1 cellular context compared by ENCODE assay signal in the genomic region with DNA sequence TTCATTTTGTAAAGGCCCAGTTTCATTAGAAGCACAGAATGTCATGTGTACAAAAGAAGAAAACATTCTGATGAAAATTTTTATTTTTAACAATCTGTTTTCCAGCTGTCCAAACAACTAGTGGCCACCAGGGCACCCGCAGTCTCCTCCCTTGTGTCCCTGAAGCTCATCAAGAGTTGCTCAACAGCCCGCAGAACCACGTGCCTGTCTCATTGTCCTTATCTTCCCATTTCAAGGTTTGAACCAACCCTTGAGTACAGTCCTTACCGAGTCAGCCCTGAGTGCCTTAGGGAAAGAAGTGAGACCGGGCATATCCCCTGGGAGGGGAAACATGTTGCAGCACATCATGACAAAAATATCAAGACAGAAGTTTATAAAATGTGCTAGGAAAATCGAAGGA.
TF ChIP-seq lines count a peak whose summit lies in the region.

No MANE protein-coding gene starts in this region.

TF ChIP-seq in HepG2, 621 proteins besides CTCF, POLR2A, EP300 and RAD21 (continued from another document and continues in another):
- TF ChIP-seq, protein P1, sequence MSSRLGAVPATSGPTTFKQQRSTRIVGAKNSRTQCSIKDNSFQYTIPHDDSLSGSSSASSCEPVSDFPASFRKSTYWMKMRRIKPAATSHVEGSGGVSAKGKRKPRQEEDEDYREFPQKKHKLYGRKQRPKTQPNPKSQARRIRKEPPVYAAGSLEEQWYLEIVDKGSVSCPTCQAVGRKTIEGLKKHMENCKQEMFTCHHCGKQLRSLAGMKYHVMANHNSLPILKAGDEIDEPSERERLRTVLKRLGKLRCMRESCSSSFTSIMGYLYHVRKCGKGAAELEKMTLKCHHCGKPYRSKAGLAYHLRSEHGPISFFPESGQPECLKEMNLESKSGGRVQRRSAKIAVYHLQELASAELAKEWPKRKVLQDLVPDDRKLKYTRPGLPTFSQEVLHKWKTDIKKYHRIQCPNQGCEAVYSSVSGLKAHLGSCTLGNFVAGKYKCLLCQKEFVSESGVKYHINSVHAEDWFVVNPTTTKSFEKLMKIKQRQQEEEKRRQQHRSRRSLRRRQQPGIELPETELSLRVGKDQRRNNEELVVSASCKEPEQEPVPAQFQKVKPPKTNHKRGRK (CRISPR knock-in tag; IDR thresholded peaks at IDR 0.05) = no peak
- TF ChIP-seq TEAD3 (CRISPR knock-in tag; optimal IDR thresholded peaks at IDR 0.05; ENCODE audit: borderline replicate concordance) = no peak
- TF ChIP-seq, protein P2, sequence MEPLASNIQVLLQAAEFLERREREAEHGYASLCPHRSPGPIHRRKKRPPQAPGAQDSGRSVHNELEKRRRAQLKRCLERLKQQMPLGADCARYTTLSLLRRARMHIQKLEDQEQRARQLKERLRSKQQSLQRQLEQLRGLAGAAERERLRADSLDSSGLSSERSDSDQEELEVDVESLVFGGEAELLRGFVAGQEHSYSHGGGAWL (CRISPR knock-in tag; IDR thresholded peaks at IDR 0.05) = no peak
- TF ChIP-seq MYC (CRISPR knock-in tag; IDR thresholded peaks at IDR 0.05; ENCODE audit: borderline replicate concordance) = peak; percentile 50; the same call in 1 of the 2 replicates
- no peak for TF ChIP-seq TCF7L2 (IDR thresholded peaks at IDR 0.05; ENCODE audit: low read depth, low read length)
- no peak for TF ChIP-seq AKAP8 (CRISPR knock-in tag; IDR thresholded peaks at IDR 0.05)
- TF ChIP-seq ZNF543 (CRISPR knock-in tag; IDR thresholded peaks at IDR 0.05) = peak; percentile 85
- no peak for TF ChIP-seq EEA1 (CRISPR knock-in tag; IDR thresholded peaks at IDR 0.05; ENCODE audit: borderline replicate concordance)
- TF ChIP-seq, protein P3, sequence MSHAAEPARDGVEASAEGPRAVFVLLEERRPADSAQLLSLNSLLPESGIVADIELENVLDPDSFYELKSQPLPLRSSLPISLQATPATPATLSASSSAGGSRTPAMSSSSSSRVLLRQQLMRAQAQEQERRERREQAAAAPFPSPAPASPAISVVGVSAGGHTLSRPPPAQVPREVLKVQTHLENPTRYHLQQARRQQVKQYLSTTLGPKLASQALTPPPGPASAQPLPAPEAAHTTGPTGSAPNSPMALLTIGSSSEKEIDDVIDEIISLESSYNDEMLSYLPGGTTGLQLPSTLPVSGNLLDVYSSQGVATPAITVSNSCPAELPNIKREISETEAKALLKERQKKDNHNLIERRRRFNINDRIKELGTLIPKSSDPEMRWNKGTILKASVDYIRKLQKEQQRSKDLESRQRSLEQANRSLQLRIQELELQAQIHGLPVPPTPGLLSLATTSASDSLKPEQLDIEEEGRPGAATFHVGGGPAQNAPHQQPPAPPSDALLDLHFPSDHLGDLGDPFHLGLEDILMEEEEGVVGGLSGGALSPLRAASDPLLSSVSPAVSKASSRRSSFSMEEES (CRISPR knock-in tag; IDR thresholded peaks at IDR 0.05) = peak; percentile 69; the same call in 1 of the 2 replicates
- TF ChIP-seq FOSL1 (CRISPR knock-in tag; IDR thresholded peaks at IDR 0.05; ENCODE audit: borderline replicate concordance) = no peak
- TF ChIP-seq BHLHE40 (IDR thresholded peaks at IDR 0.05; ENCODE audit: low read length) = peak; percentile 73
- no peak for TF ChIP-seq ZNF496 (CRISPR knock-in tag; IDR thresholded peaks at IDR 0.05; ENCODE audit: insufficient replicate concordance)
- peak; percentile 54; the same call in 1 of the 2 replicates for TF ChIP-seq BORCS8-MEF2B (CRISPR knock-in tag; IDR thresholded peaks at IDR 0.05)
- TF ChIP-seq ZNF768 (CRISPR knock-in tag; IDR thresholded peaks at IDR 0.05) = no peak
- TF ChIP-seq, protein P4, sequence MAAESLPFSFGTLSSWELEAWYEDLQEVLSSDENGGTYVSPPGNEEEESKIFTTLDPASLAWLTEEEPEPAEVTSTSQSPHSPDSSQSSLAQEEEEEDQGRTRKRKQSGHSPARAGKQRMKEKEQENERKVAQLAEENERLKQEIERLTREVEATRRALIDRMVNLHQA (CRISPR knock-in tag; IDR thresholded peaks at IDR 0.05) = no peak
- TF ChIP-seq ZNF644 (CRISPR knock-in tag; IDR thresholded peaks at IDR 0.05; ENCODE audit: low read depth) = peak; percentile 65; the same call in 1 of the 2 replicates
- no peak for TF ChIP-seq ZNF605 (CRISPR knock-in tag; IDR thresholded peaks at IDR 0.05)
- peak; percentile 73 for TF ChIP-seq SOX5 (CRISPR knock-in tag; IDR thresholded peaks at IDR 0.05; ENCODE audit: borderline replicate concordance)
- TF ChIP-seq HMGA1 (CRISPR knock-in tag; conservative IDR thresholded peaks at IDR 0.05) = no peak
- TF ChIP-seq THAP11 (CRISPR knock-in tag; IDR thresholded peaks at IDR 0.05) = 0 out of 2 replicates have a peak, but pooled peaks have one; percentile 38
- TF ChIP-seq ZNF430 (CRISPR knock-in tag; IDR thresholded peaks at IDR 0.05) = no peak
- TF ChIP-seq HNF4A (CRISPR knock-in tag; IDR thresholded peaks at IDR 0.05) = peak; percentile 32; the same call in 1 of the 2 replicates
- no peak for TF ChIP-seq ZNF274 (CRISPR knock-in tag; IDR thresholded peaks at IDR 0.05)
- no peak for TF ChIP-seq ZNF709 (CRISPR knock-in tag; IDR thresholded peaks at IDR 0.05)
- TF ChIP-seq, protein P5, sequence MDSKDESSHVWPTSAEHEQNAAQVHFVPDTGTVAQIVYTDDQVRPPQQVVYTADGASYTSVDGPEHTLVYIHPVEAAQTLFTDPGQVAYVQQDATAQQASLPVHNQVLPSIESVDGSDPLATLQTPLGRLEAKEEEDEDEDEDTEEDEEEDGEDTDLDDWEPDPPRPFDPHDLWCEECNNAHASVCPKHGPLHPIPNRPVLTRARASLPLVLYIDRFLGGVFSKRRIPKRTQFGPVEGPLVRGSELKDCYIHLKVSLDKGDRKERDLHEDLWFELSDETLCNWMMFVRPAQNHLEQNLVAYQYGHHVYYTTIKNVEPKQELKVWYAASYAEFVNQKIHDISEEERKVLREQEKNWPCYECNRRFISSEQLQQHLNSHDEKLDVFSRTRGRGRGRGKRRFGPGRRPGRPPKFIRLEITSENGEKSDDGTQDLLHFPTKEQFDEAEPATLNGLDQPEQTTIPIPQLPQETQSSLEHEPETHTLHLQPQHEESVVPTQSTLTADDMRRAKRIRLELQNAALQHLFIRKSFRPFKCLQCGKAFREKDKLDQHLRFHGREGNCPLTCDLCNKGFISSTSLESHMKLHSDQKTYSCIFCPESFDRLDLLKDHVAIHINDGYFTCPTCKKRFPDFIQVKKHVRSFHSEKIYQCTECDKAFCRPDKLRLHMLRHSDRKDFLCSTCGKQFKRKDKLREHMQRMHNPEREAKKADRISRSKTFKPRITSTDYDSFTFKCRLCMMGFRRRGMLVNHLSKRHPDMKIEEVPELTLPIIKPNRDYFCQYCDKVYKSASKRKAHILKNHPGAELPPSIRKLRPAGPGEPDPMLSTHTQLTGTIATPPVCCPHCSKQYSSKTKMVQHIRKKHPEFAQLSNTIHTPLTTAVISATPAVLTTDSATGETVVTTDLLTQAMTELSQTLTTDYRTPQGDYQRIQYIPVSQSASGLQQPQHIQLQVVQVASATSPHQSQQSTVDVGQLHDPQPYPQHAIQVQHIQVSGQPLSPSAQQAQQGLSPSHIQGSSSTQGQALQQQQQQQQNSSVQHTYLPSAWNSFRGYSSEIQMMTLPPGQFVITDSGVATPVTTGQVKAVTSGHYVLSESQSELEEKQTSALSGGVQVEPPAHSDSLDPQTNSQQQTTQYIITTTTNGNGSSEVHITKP (CRISPR knock-in tag; IDR thresholded peaks at IDR 0.05; ENCODE audit: low read depth) = no peak
- TF ChIP-seq, protein P6, sequence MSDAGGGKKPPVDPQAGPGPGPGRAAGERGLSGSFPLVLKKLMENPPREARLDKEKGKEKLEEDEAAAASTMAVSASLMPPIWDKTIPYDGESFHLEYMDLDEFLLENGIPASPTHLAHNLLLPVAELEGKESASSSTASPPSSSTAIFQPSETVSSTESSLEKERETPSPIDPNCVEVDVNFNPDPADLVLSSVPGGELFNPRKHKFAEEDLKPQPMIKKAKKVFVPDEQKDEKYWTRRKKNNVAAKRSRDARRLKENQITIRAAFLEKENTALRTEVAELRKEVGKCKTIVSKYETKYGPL (CRISPR knock-in tag; IDR thresholded peaks at IDR 0.05) = no peak
- TF ChIP-seq, protein P7, sequence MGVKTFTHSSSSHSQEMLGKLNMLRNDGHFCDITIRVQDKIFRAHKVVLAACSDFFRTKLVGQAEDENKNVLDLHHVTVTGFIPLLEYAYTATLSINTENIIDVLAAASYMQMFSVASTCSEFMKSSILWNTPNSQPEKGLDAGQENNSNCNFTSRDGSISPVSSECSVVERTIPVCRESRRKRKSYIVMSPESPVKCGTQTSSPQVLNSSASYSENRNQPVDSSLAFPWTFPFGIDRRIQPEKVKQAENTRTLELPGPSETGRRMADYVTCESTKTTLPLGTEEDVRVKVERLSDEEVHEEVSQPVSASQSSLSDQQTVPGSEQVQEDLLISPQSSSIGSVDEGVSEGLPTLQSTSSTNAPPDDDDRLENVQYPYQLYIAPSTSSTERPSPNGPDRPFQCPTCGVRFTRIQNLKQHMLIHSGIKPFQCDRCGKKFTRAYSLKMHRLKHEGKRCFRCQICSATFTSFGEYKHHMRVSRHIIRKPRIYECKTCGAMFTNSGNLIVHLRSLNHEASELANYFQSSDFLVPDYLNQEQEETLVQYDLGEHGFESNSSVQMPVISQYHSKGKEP (CRISPR knock-in tag; IDR thresholded peaks at IDR 0.05) = no peak
- TF ChIP-seq ZNF766 (CRISPR knock-in tag; IDR thresholded peaks at IDR 0.05; ENCODE audit: borderline replicate concordance) = no peak
- TF ChIP-seq, protein P8, sequence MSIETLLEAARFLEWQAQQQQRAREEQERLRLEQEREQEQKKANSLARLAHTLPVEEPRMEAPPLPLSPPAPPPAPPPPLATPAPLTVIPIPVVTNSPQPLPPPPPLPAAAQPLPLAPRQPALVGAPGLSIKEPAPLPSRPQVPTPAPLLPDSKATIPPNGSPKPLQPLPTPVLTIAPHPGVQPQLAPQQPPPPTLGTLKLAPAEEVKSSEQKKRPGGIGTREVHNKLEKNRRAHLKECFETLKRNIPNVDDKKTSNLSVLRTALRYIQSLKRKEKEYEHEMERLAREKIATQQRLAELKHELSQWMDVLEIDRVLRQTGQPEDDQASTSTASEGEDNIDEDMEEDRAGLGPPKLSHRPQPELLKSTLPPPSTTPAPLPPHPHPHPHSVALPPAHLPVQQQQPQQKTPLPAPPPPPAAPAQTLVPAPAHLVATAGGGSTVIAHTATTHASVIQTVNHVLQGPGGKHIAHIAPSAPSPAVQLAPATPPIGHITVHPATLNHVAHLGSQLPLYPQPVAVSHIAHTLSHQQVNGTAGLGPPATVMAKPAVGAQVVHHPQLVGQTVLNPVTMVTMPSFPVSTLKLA (IDR thresholded peaks at IDR 0.05) = no peak
- TF ChIP-seq ELF4 (CRISPR knock-in tag; IDR thresholded peaks at IDR 0.05; ENCODE audit: borderline replicate concordance) = no peak
- TF ChIP-seq, protein P9, sequence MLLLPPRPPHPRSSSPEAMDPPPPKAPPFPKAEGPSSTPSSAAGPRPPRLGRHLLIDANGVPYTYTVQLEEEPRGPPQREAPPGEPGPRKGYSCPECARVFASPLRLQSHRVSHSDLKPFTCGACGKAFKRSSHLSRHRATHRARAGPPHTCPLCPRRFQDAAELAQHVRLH (CRISPR knock-in tag; IDR thresholded peaks at IDR 0.05; ENCODE audit: borderline replicate concordance, low read depth) = peak; percentile 34; the same call in 1 of the 2 replicates
- TF ChIP-seq ZNF629 (CRISPR knock-in tag; conservative IDR thresholded peaks at IDR 0.05) = peak; percentile 79
- TF ChIP-seq HDAC2 (CRISPR knock-in tag; IDR thresholded peaks at IDR 0.05) = no peak
- 0 out of 2 replicates have a peak, but pooled peaks have one; percentile 39 for TF ChIP-seq CBX5 (CRISPR knock-in tag; IDR thresholded peaks at IDR 0.05; ENCODE audit: borderline replicate concordance)
- TF ChIP-seq, protein P10, sequence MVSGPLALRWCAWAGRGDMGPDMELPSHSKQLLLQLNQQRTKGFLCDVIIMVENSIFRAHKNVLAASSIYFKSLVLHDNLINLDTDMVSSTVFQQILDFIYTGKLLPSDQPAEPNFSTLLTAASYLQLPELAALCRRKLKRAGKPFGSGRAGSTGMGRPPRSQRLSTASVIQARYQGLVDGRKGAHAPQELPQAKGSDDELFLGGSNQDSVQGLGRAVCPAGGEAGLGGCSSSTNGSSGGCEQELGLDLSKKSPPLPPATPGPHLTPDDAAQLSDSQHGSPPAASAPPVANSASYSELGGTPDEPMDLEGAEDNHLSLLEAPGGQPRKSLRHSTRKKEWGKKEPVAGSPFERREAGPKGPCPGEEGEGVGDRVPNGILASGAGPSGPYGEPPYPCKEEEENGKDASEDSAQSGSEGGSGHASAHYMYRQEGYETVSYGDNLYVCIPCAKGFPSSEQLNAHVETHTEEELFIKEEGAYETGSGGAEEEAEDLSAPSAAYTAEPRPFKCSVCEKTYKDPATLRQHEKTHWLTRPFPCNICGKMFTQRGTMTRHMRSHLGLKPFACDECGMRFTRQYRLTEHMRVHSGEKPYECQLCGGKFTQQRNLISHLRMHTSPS (CRISPR knock-in tag; IDR thresholded peaks at IDR 0.05; ENCODE audit: low read depth) = no peak
- 0 out of 2 replicates have a peak, but pooled peaks have one; percentile 16 for TF ChIP-seq HMG20B (CRISPR knock-in tag; conservative IDR thresholded peaks at IDR 0.05)
- TF ChIP-seq HNF4G (IDR thresholded peaks at IDR 0.05; ENCODE audit: borderline replicate concordance, low read depth, low read length) = no peak
- TF ChIP-seq HNF4G (CRISPR knock-in tag; IDR thresholded peaks at IDR 0.05; ENCODE audit: borderline replicate concordance, low read depth) = no peak
- no peak for TF ChIP-seq ZBTB8A (CRISPR knock-in tag; IDR thresholded peaks at IDR 0.05; ENCODE audit: borderline replicate concordance, low read depth)
- TF ChIP-seq LCORL (IDR thresholded peaks at IDR 0.05) = no peak
- no peak for TF ChIP-seq LCORL (CRISPR knock-in tag; IDR thresholded peaks at IDR 0.05)
- no peak for TF ChIP-seq ZBTB7A (CRISPR knock-in tag; IDR thresholded peaks at IDR 0.05)
- no peak for TF ChIP-seq BRCA1 (CRISPR knock-in tag; IDR thresholded peaks at IDR 0.05)
- TF ChIP-seq, protein P11, sequence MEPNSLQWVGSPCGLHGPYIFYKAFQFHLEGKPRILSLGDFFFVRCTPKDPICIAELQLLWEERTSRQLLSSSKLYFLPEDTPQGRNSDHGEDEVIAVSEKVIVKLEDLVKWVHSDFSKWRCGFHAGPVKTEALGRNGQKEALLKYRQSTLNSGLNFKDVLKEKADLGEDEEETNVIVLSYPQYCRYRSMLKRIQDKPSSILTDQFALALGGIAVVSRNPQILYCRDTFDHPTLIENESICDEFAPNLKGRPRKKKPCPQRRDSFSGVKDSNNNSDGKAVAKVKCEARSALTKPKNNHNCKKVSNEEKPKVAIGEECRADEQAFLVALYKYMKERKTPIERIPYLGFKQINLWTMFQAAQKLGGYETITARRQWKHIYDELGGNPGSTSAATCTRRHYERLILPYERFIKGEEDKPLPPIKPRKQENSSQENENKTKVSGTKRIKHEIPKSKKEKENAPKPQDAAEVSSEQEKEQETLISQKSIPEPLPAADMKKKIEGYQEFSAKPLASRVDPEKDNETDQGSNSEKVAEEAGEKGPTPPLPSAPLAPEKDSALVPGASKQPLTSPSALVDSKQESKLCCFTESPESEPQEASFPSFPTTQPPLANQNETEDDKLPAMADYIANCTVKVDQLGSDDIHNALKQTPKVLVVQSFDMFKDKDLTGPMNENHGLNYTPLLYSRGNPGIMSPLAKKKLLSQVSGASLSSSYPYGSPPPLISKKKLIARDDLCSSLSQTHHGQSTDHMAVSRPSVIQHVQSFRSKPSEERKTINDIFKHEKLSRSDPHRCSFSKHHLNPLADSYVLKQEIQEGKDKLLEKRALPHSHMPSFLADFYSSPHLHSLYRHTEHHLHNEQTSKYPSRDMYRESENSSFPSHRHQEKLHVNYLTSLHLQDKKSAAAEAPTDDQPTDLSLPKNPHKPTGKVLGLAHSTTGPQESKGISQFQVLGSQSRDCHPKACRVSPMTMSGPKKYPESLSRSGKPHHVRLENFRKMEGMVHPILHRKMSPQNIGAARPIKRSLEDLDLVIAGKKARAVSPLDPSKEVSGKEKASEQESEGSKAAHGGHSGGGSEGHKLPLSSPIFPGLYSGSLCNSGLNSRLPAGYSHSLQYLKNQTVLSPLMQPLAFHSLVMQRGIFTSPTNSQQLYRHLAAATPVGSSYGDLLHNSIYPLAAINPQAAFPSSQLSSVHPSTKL (CRISPR knock-in tag; IDR thresholded peaks at IDR 0.05) = peak; percentile 40; the same call in 1 of the 2 replicates
- TF ChIP-seq ZMAT3 (CRISPR knock-in tag; conservative IDR thresholded peaks at IDR 0.05) = no peak
